In the genomic region with DNA sequence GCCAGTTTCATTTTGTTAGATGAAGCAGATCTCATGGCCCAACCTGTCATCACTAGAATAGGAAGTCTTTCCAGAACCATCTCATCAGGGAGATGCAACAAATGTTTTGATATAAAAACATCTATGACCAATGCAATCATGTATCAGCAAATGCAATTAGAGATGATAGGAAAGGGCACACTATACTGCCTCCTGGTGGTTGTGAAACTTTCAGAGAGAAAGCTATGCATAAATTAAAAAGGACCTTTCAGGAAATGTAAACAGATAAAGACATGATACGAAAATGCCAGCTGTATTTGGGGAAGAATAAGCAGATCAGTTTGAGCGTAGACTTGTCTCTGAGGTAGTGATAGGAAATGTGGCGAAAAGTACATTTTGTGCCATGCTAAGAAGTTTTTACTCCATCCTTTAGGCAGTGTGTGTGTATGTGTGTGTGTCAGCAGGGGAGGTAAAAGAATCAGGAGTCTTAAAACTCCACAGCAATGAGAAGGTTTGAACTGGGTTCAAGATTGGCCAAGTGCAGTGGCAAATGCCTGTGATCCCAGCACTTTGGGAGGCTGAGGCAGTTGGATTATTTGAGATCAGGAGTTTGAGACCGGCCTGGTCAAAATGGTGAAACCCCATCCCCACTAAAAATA, we compare ENCODE assay signal across 8 cellular contexts.
DNase-seq lines count a peak whose midpoint lies in the region; ATAC-seq, FAIRE-seq and TF ChIP-seq lines count a peak whose summit lies in the region.

No MANE protein-coding gene starts in this region.

- no peak overlapping the region for H4K8ac ChIP-seq in neuronal stem cell (ENCODE audit: low read depth, low read length)

- no peak overlapping the region for H2BK12ac ChIP-seq in neuronal stem cell (ENCODE audit: low read length)

- peak; percentile 66 for TF ChIP-seq CTCF in KMS-11 (conservative IDR thresholded peaks at IDR 0.05; ENCODE audit: low read depth, low read length)
- TF ChIP-seq CTCF in bronchial epithelial cell (IDR thresholded peaks at IDR 0.05; ENCODE audit: insufficient read depth, low read length, severe bottlenecking): peak; percentile 60

- H3K9ac ChIP-seq in KMS-11 (no peak overlapping the region), neuronal stem cell (ENCODE audit: low read depth, low read length, poor library complexity) (no peak overlapping the region)

- ATAC-seq in GM19351 (IDR thresholded peaks at IDR 0.05; ENCODE audit: unreplicated experiment) (peak; percentile 79), HG02571 (IDR thresholded peaks at IDR 0.05; ENCODE audit: unreplicated experiment) (no peak)

- H3K18ac ChIP-seq in neuronal stem cell (ENCODE audit: low read length): no peak overlapping the region

- no peaks in the 10 kb centered on the region for H3K79me1 ChIP-seq in neuronal stem cell (ENCODE audit: low read depth, low read length)

- H3K14ac ChIP-seq in neuronal stem cell (ENCODE audit: low read length): no peak overlapping the region

- H2BK120ac ChIP-seq in neuronal stem cell (ENCODE audit: low read depth, low read length): no peak overlapping the region

- no peaks in the 10 kb centered on the region for H3K79me2 ChIP-seq in KMS-11 (ENCODE audit: insufficient read depth, low read depth)

- no peak overlapping the region for H3K27ac ChIP-seq in KMS-11
- H3K27ac ChIP-seq in neuronal stem cell (replicated peaks; ENCODE audit: low read length): no peak overlapping the region

- no peak for FAIRE-seq in bronchial epithelial cell (lab: Jason Lieb, UNC)

- no peaks in the 10 kb centered on the region for H3K27me3 ChIP-seq in KMS-11 (ENCODE audit: insufficient read depth, low read depth)
- H3K27me3 ChIP-seq in bronchial epithelial cell (ENCODE audit: control insufficient read depth, insufficient read depth, low read length): no peaks in the 10 kb centered on the region
- no peaks in the 10 kb centered on the region for H3K27me3 ChIP-seq in neuronal stem cell (ENCODE audit: control insufficient read depth in 3 of 3, insufficient read depth in 3 of 3, low read depth in 1 of 3, low read length in 3 of 3)

- no peak overlapping the region for H2BK5ac ChIP-seq in neuronal stem cell (ENCODE audit: low read length)

- no peak overlapping the region for H4K91ac ChIP-seq in neuronal stem cell (ENCODE audit: low read depth, low read length, poor library complexity)

- DNase-seq in Ammon's horn (ENCODE audit: low spot score) (peak; percentile 37), bronchial epithelial cell (ENCODE audit: low read depth) (peak; percentile 47), neuronal stem cell (ENCODE audit: low spot score) (peak; percentile 26), activated T-cell treated with anti-CD3 and anti-CD28 coated beads for 4 hours (no peak), NCI-H1436 treated with DMSO at 0.1 percent for 48 hours (lab: John Stamatoyannopoulos, UW) (no peak)

- H3K4me1 ChIP-seq in KMS-11 (ENCODE audit: low read depth, poor library complexity, severe bottlenecking) (no peaks in the 10 kb centered on the region), neuronal stem cell (ENCODE audit: control insufficient read depth in 2 of 2, insufficient read depth in 1 of 2, low read depth in 1 of 2, low read length in 2 of 2) (peaks cover 0 to 1% of the 10 kb centered on the region in 2 donors)

- H2BK15ac ChIP-seq in neuronal stem cell (ENCODE audit: low read length): no peak overlapping the region

- H2AFZ ChIP-seq in KMS-11 (ENCODE audit: low read depth) (no peak overlapping the region), neuronal stem cell (ENCODE audit: low read length) (no peak overlapping the region)

- H3K4ac ChIP-seq in neuronal stem cell (ENCODE audit: low read length): no peak overlapping the region

- H3K4me3 ChIP-seq in KMS-11 (IDR thresholded peaks at IDR 0.05; ENCODE audit: insufficient read depth, low read depth, low read length): no peak overlapping the region
- no peak overlapping the region for H3K4me3 ChIP-seq in bronchial epithelial cell (ENCODE audit: low read depth, low read length)
- H3K4me3 ChIP-seq in neuronal stem cell (ENCODE audit: low read length in 2 of 2): no peak overlapping the region

- H4K20me1 ChIP-seq in KMS-11 (ENCODE audit: insufficient read depth): no peaks in the 10 kb centered on the region

- no peaks in the 10 kb centered on the region for H3K9me3 ChIP-seq in neuronal stem cell (replicated peaks in 1 of 2; ENCODE audit: control insufficient read depth in 2 of 2, insufficient read depth in 1 of 2, low read depth in 1 of 2, low read length in 2 of 2)

- no CpG with 5 or more reads among the region's 4 CpGs for WGBS in neuronal stem cell (ENCODE audit: extremely low coverage in 2 of 2, insufficient read length in 2 of 2, insufficient replicate concordance in 1 of 2), 2 donors

- H3K4me2 ChIP-seq in KMS-11: no peak overlapping the region
- no peak overlapping the region for H3K4me2 ChIP-seq in neuronal stem cell (ENCODE audit: insufficient read depth, low read length, poor library complexity, severe bottlenecking)

- H3K36me3 ChIP-seq in KMS-11 (ENCODE audit: insufficient read depth): no peaks in the 10 kb centered on the region
- H3K36me3 ChIP-seq in bronchial epithelial cell (ENCODE audit: control insufficient read depth, insufficient read depth, low read length): no peaks in the 10 kb centered on the region
- H3K36me3 ChIP-seq in neuronal stem cell (replicated peaks in 1 of 2; ENCODE audit: control insufficient read depth in 2 of 2, insufficient read depth in 2 of 2, low read length in 2 of 2): no peaks in the 10 kb centered on the region

- H3K23ac ChIP-seq in neuronal stem cell (ENCODE audit: low read depth, low read length, poor library complexity): no peak overlapping the region

- no peak overlapping the region for H2AK5ac ChIP-seq in neuronal stem cell (ENCODE audit: low read depth, low read length)

Comparison
In these comparisons a context has a peak if more than half of its experiments do, and no peak if none do; other contexts are left out.
1. DNase-seq: peak in Ammon's horn (single experiment), bronchial epithelial cell (single experiment) and neuronal stem cell (single experiment); none in activated T-cell treated with anti-CD3 and anti-CD28 coated beads for 4 hours (single experiment) and NCI-H1436 treated with DMSO at 0.1 percent for 48 hours (single experiment).